In the genomic region with DNA sequence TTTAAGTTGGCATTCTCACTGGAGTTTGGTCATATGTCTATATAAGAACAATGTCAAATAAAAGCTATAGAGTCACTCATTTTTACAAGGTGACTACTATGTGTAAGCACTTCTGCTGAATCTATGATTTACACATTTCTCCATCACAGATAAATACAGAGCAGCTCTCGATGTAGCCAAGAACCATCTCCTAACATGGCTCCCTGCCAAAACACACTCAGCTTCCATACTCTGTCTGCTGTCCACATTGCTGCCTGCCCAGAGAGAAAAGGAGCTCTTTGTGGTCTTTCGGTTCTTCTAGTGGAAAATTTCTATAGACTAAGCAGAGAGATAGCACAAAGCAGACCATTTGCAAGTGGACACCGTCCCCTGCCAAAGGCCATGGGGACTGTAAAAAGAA, we compare ENCODE assay signal across 11 cellular contexts.
DNase-seq lines count a peak whose midpoint lies in the region; ATAC-seq and TF ChIP-seq lines count a peak whose summit lies in the region.
"Had no signal": no experiment of that assay in that cellular context is flagged by ENCODE, and none has a peak within 500 bp of the region (broad histone marks: within the 10 kb centered on the region; RNA-seq: fewer than 3 reads in every experiment).

No MANE protein-coding gene starts in this region.

- no peak overlapping the region for H3K4me3 ChIP-seq in fibroblast of mammary gland (ENCODE audit: control insufficient read depth, low read depth, low read length)
- peak overlapping the region; percentile 5 for H3K4me3 ChIP-seq in skeletal muscle cell (ENCODE audit: low read depth, low read length)

- peak; percentile 37 for DNase-seq in HFFc6
- peak; percentile 83 for DNase-seq in NCI-H69 (lab: John Stamatoyannopoulos, UW)
- DNase-seq in fibroblast of mammary gland (ENCODE audit: low read depth): peak; percentile 68
- DNase-seq in skeletal muscle cell (ENCODE audit: low read depth): peak; percentile 80
- no peak for DNase-seq in NAMALWA (ENCODE audit: low spot score)
- DNase-seq: cerebellar nuclear complex, naive B cell had no signal

- no peaks in the 10 kb centered on the region for H3K9me3 Mint-ChIP-seq in HFFc6
- H3K9me3 Mint-ChIP-seq: stimulated activated naive CD8-positive, alpha-beta T cell treated with anti-CD3 and anti-CD28 coated beads, Interleukin-15, Interleukin-2, amounts not matched to agents 100 ng/mL and 50 ng/mL, for 24 hours had no signal

- H3K27me3 Mint-ChIP-seq in HFFc6 (ENCODE audit: insufficient read depth): peaks cover 5% of the 10 kb centered on the region
- H3K27me3 Mint-ChIP-seq: stimulated activated naive CD8-positive, alpha-beta T cell treated with anti-CD3 and anti-CD28 coated beads, Interleukin-15, Interleukin-2, amounts not matched to agents 100 ng/mL and 50 ng/mL, for 24 hours had no signal

- no peak overlapping the region for H3K27ac Mint-ChIP-seq in HFFc6
- H3K27ac Mint-ChIP-seq: naive B cell; stimulated activated naive CD8-positive, alpha-beta T cell treated with anti-CD3 and anti-CD28 coated beads, Interleukin-15, Interleukin-2, amounts not matched to agents 100 ng/mL and 50 ng/mL, for 24 hours had no signal

- H3K36me3 Mint-ChIP-seq in HFFc6 (ENCODE audit: low read depth): no peaks in the 10 kb centered on the region
- H3K36me3 Mint-ChIP-seq: naive B cell had no signal

- TF ChIP-seq CTCF in HFFc6 (IDR thresholded peaks at IDR 0.05) (no peak), fibroblast of mammary gland (conservative IDR thresholded peaks at IDR 0.05; ENCODE audit: control insufficient read depth, insufficient read depth, low read depth, low read length) (no peak)

- ATAC-seq in HG03159 (IDR thresholded peaks at IDR 0.05; ENCODE audit: unreplicated experiment) (no peak), GM18868 (IDR thresholded peaks at IDR 0.05; ENCODE audit: unreplicated experiment) (no peak), GM21717 (IDR thresholded peaks at IDR 0.05; ENCODE audit: unreplicated experiment) (no peak)

- H3K4me3 Mint-ChIP-seq in HFFc6: peak overlapping the region; percentile 59
- H3K4me3 Mint-ChIP-seq: naive B cell; stimulated activated naive CD8-positive, alpha-beta T cell treated with anti-CD3 and anti-CD28 coated beads, Interleukin-15, Interleukin-2, amounts not matched to agents 100 ng/mL and 50 ng/mL, for 24 hours had no signal

- peaks cover 9% of the 10 kb centered on the region; the same call in 1 of the 2 replicates for H3K4me1 Mint-ChIP-seq in HFFc6 (ENCODE audit: low read depth)
- H3K4me1 Mint-ChIP-seq: naive B cell had no signal
